ENCODE assay signal across 17 cellular contexts in genomic region chr3:186013312-186013711, GRCh38.
DNase-seq lines count a peak whose midpoint lies in the region; ATAC-seq and TF ChIP-seq lines count a peak whose summit lies in the region.
"Had no signal": no experiment of that assay in that cellular context is flagged by ENCODE, and none has a peak within 500 bp of the region (broad histone marks: within the 10 kb centered on the region; RNA-seq: fewer than 3 reads in every experiment).

No MANE protein-coding gene starts in this region.

- H3K4me3 Mint-ChIP-seq in neural crest cell, result no peak overlapping the region
- H3K4me3 Mint-ChIP-seq: B cell; CD4-positive, alpha-beta T cell; H9 had no signal

- H3K9me3 ChIP-seq in Panc1 (ENCODE audit: control insufficient read depth, insufficient read depth, low read depth, low read length), result no peaks in the 10 kb centered on the region
- no peaks in the 10 kb centered on the region for H3K9me3 ChIP-seq in prostate gland
- H3K9me3 ChIP-seq in transverse colon, result peaks cover 0 to 5% of the 10 kb centered on the region in 2 donors

- 0 out of 2 replicates have a peak, but pooled peaks have one; percentile 56 for ATAC-seq in Panc1

- H3K27ac Mint-ChIP-seq in neural crest cell (ENCODE audit: unreplicated experiment), result peak overlapping the region; percentile 19
- H3K27ac Mint-ChIP-seq: B cell; CD4-positive, alpha-beta T cell; H9 had no signal

- no peaks in the 10 kb centered on the region for H3K27me3 ChIP-seq in Panc1 (ENCODE audit: control insufficient read depth, insufficient read depth, low read length)
- no peaks in the 10 kb centered on the region for H3K27me3 ChIP-seq in dorsolateral prefrontal cortex
- no peaks in the 10 kb centered on the region for H3K27me3 ChIP-seq in prostate gland (replicated peaks; ENCODE audit: insufficient read depth)
- H3K27me3 ChIP-seq in transverse colon, result no peaks in the 10 kb centered on the region

- no peaks in the 10 kb centered on the region for H3K4me1 Mint-ChIP-seq in neural crest cell
- H3K4me1 Mint-ChIP-seq: B cell, H9 had no signal

- H3K9me3 Mint-ChIP-seq in neural crest cell, result peaks cover 7% of the 10 kb centered on the region
- H3K9me3 Mint-ChIP-seq: CD4-positive, alpha-beta T cell had no signal

- no peak for TF ChIP-seq POLR2A in prostate gland (IDR thresholded peaks at IDR 0.05)
- TF ChIP-seq POLR2A in transverse colon (IDR thresholded peaks at IDR 0.05), result no peak

- POLR2A ChIA-PET in Panc1 (lab: Charles Lee), result no interaction called here

- H3K36me3 ChIP-seq in Panc1 (ENCODE audit: control insufficient read depth, insufficient read depth, low read length) (no peaks in the 10 kb centered on the region), prostate gland (no peaks in the 10 kb centered on the region), transverse colon (no peaks in the 10 kb centered on the region)

- no TSS peak for BruUV-seq in Panc1 (replicated peaks; lab: Mats Ljungman, UMichigan)

- WGBS in prostate gland, result 73% methylated on average over 7 of the region's 7 CpGs
- 45 to 60% methylated on average over 2 to 7 of the region's 7 CpGs for whole genome bisulfite sequencing in transverse colon (ENCODE audit: low coverage in 1 of 2), 2 donors

- CTCF ChIA-PET in Panc1 (lab: Charles Lee), result no interaction called here

- H3K4me1 ChIP-seq in Panc1 (ENCODE audit: control insufficient read depth, insufficient read depth, low read length), result no peaks in the 10 kb centered on the region
- H3K4me1 ChIP-seq in prostate gland (replicated peaks), result no peaks in the 10 kb centered on the region
- H3K4me1 ChIP-seq in transverse colon, result no peaks in the 10 kb centered on the region

- no peak for TF ChIP-seq CTCF in Panc1 (IDR thresholded peaks at IDR 0.05)
- TF ChIP-seq CTCF in dorsolateral prefrontal cortex (IDR thresholded peaks at IDR 0.05 in 54 of 56, conservative IDR thresholded peaks at IDR 0.05 in 2 of 56; ENCODE audit: low read depth in 1 of 56, partially characterized antibody in 56 of 56), result no peak
- TF ChIP-seq CTCF in neural crest cell (conservative IDR thresholded peaks at IDR 0.05), result no peak
- TF ChIP-seq CTCF in prostate gland (IDR thresholded peaks at IDR 0.05), result no peak
- TF ChIP-seq CTCF in transverse colon (IDR thresholded peaks at IDR 0.05), result no peak

- in situ Hi-C loops in Panc1 (cut with HindIII; ENCODE audit: low pct_unique_long_range_greater_than_20kb, low sequenced_read_pairs) (no loop called here), transverse colon (cut with MboI; ENCODE audit: low pct_ligation_motif_present in 1 of 4, low pct_unique_long_range_greater_than_20kb in 1 of 4, low sequenced_read_pairs in 3 of 4) (no loop called here)

- H3K27me3 Mint-ChIP-seq in neural crest cell (ENCODE audit: low read depth), result peaks cover 9% of the 10 kb centered on the region

- DNase-seq in Panc1 (ENCODE audit: low read depth, low spot score) (no peak), dorsolateral prefrontal cortex (peak in 8 of 10 donors; percentile 18 to 83 (median 66)), neural crest cell (ENCODE audit: low read depth, low spot score) (no peak), putamen (ENCODE audit: low spot score) (peak; percentile 87), prostate gland (ENCODE audit: low spot score) (no peak), transverse colon (no peak), foreskin melanocyte (no peak), T1000 (lab: John Stamatoyannopoulos, UW) (no peak)
- DNase-seq: ACHN; C1 segment of cervical spinal cord; Calu3; CD4-positive, alpha-beta T cell; DMS 273 treated with DMSO at 0.1 percent for 48 hours; GM23248; H9; IMR-90 had no signal

- intact Hi-C loops in Panc1 (cut with micrococcal nuclease; ENCODE audit: unreplicated experiment), result no loop called here
- intact Hi-C loops in dorsolateral prefrontal cortex (cut with DNase I), result no loop called here
- intact Hi-C loops in prostate gland (cut with DNase I), result no loop called here
- intact Hi-C loops in transverse colon (cut with DNase I; ENCODE audit: low total_unique reads), result no loop called here

- H3K27ac ChIP-seq in Panc1 (ENCODE audit: low read length) (no peak overlapping the region), dorsolateral prefrontal cortex (peak overlapping the region in 55 of 59 donors; percentile 5 to 95 (median 76)), prostate gland (no peak overlapping the region), transverse colon (no peak overlapping the region)
- H3K27ac ChIP-seq: GM23248 had no signal

- H3K4me3 ChIP-seq in Panc1 (ENCODE audit: low read depth in 2 of 2, low read length in 2 of 2) (no peak overlapping the region), dorsolateral prefrontal cortex (no peak overlapping the region), prostate gland (no peak overlapping the region), transverse colon (no peak overlapping the region)
- H3K4me3 ChIP-seq: GM23248 had no signal

- no peaks in the 10 kb centered on the region for H3K36me3 Mint-ChIP-seq in neural crest cell (ENCODE audit: low read depth)

- no peak for TF ChIP-seq EP300 in transverse colon (IDR thresholded peaks at IDR 0.05; ENCODE audit: low read depth)

Comparison
In these comparisons a context has a peak if more than half of its experiments do, and no peak if none do; other contexts are left out.
1. DNase-seq: peak in dorsolateral prefrontal cortex (8 of 10) and putamen (single experiment); none in Panc1 (single experiment), neural crest cell (single experiment), prostate gland (single experiment), transverse colon (single experiment), foreskin melanocyte (single experiment) and T1000 (single experiment).
2. H3K27ac ChIP-seq: peak in dorsolateral prefrontal cortex (55 of 59); none in Panc1 (single experiment), prostate gland (0 of 2) and transverse colon (0 of 4).